Comparison of ENCODE assay signal across 12 cellular contexts in the genomic region with DNA sequence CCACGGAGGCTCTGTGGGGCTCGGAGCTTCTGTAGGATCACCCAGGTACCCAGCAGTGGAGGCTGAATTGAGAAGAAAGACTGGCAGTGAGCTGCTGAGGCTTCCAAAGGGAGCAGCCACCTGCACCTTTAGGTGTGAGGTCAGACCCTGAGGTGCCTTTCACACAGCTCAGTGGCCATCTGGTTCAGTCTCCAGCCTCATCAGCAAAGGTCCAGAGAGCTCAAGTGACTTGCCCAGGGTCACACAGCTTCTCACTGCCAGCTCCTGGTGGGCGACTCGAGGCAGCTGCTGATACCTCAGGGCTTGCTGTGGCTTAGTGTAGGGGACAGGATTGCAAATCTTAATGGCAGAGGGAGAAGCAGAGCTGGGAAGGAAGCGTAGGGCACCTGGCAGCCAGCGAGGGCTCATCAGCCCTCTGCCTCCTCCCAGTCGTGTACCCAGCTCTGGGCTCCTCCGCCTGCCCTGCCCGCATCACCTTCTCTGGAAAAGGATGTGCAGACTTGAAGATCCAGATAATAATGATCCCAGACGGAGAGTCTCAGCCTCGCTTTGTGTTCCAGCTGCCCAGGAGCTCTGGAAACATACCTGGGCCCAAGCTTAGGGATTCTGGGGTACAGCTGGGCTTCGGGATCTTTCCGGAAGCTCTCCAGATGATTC.
DNase-seq lines count a peak whose midpoint lies in the region; ATAC-seq and TF ChIP-seq lines count a peak whose summit lies in the region.
"Had no signal": no experiment of that assay in that cellular context is flagged by ENCODE, and none has a peak within 500 bp of the region (broad histone marks: within the 10 kb centered on the region; RNA-seq: fewer than 3 reads in every experiment).

No MANE protein-coding gene starts in this region.

- H3K4me1 ChIP-seq in KMS-11 (ENCODE audit: low read depth, poor library complexity, severe bottlenecking) (peaks cover 58% of the 10 kb centered on the region), body of pancreas (peaks cover 40% of the 10 kb centered on the region)

- peak overlapping the region; percentile 43 for H3K27ac Mint-ChIP-seq in stimulated activated effector memory CD8-positive, alpha-beta T cell treated with anti-CD3 and anti-CD28 coated beads, Interleukin-12 subunit alpha, Interleukin-12 subunit beta, amount 100 ng/mL, for 72 hours
- H3K27ac Mint-ChIP-seq: activated B cell treated with CpG ODN at 0.5 μM for 24 hours had no signal

- H3K27ac ChIP-seq in KMS-11 (no peak overlapping the region), body of pancreas (peak overlapping the region; percentile 78 to 93 (median 84))
- H3K27ac ChIP-seq: 22Rv1 had no signal

- peak overlapping the region; percentile 21 for H3K4me3 Mint-ChIP-seq in stimulated activated effector memory CD8-positive, alpha-beta T cell treated with anti-CD3 and anti-CD28 coated beads, Interleukin-12 subunit alpha, Interleukin-12 subunit beta, amount 100 ng/mL, for 72 hours
- H3K4me3 Mint-ChIP-seq: activated B cell treated with CpG ODN at 0.5 μM for 24 hours had no signal

- H3K4me3 ChIP-seq in KMS-11 (IDR thresholded peaks at IDR 0.05; ENCODE audit: insufficient read depth, low read depth, low read length) (no peak overlapping the region), body of pancreas (no peak overlapping the region)

- TF ChIP-seq CTCF in KMS-11 (conservative IDR thresholded peaks at IDR 0.05; ENCODE audit: low read depth, low read length): no peak
- no peak for TF ChIP-seq CTCF in body of pancreas (IDR thresholded peaks at IDR 0.05)

- ATAC-seq in body of pancreas (no peak), HG03095 (IDR thresholded peaks at IDR 0.05; ENCODE audit: unreplicated experiment) (no peak)
- ATAC-seq in stimulated activated effector memory CD8-positive, alpha-beta T cell treated with anti-CD3 and anti-CD28 coated beads, Interleukin-12 subunit alpha, Interleukin-12 subunit beta, amount 100 ng/mL, for 72 hours: no peak
- ATAC-seq: esophagus mucosa, SK-N-SH treated with all-trans-retinoic acid at 6 μM for 48 hours had no signal

- peak; percentile 83 for DNase-seq in DMS 273 (lab: John Stamatoyannopoulos, UW; ENCODE audit: unreplicated experiment)
- no peak for DNase-seq in DMS 273 treated with DMSO at 0.1 percent for 48 hours (lab: John Stamatoyannopoulos, UW)
- no peak for DNase-seq in body of pancreas
- DNase-seq in stimulated activated effector memory CD8-positive, alpha-beta T cell treated with anti-CD3 and anti-CD28 coated beads, Interleukin-12 subunit alpha, Interleukin-12 subunit beta, amount 100 ng/mL, for 72 hours (ENCODE audit: low spot score in 2 of 2): no peak
- DNase-seq in stimulated activated CD4-positive, alpha-beta T cell treated with anti-CD3 and anti-CD28 coated beads, Interleukin-2, amount 100 ng/mL, for 48 hours: no peak
- DNase-seq in NCI-H1694 treated with DMSO at 0.1 percent for 48 hours (lab: John Stamatoyannopoulos, UW): no peak

- no peak for TF ChIP-seq POLR2A in body of pancreas (IDR thresholded peaks at IDR 0.05)

- no peak overlapping the region for H3K9ac ChIP-seq in KMS-11

- no peaks in the 10 kb centered on the region for H3K36me3 Mint-ChIP-seq in stimulated activated effector memory CD8-positive, alpha-beta T cell treated with anti-CD3 and anti-CD28 coated beads, Interleukin-12 subunit alpha, Interleukin-12 subunit beta, amount 100 ng/mL, for 72 hours

- peak overlapping the region; percentile 47; the same call in 1 of the 2 replicates for H3K4me2 ChIP-seq in KMS-11

- H3K27me3 ChIP-seq in KMS-11 (ENCODE audit: insufficient read depth, low read depth): peaks cover 65% of the 10 kb centered on the region
- H3K27me3 ChIP-seq in body of pancreas: no peaks in the 10 kb centered on the region

- H3K79me2 ChIP-seq in KMS-11 (ENCODE audit: insufficient read depth, low read depth): no peaks in the 10 kb centered on the region

- H3K9me3 Mint-ChIP-seq in stimulated activated effector memory CD8-positive, alpha-beta T cell treated with anti-CD3 and anti-CD28 coated beads, Interleukin-12 subunit alpha, Interleukin-12 subunit beta, amount 100 ng/mL, for 72 hours: no peaks in the 10 kb centered on the region
- H3K9me3 Mint-ChIP-seq: activated B cell treated with CpG ODN at 0.5 μM for 24 hours had no signal

- intact Hi-C loops in body of pancreas (cut with DNase I): no loop called here

- no peak overlapping the region for H2AFZ ChIP-seq in KMS-11 (ENCODE audit: low read depth)

- H3K4me1 Mint-ChIP-seq in stimulated activated effector memory CD8-positive, alpha-beta T cell treated with anti-CD3 and anti-CD28 coated beads, Interleukin-12 subunit alpha, Interleukin-12 subunit beta, amount 100 ng/mL, for 72 hours: peaks cover 13% of the 10 kb centered on the region

- WGBS in body of pancreas, 2 donors: 79 to 80% methylated on average over 9 to 13 of the region's 13 CpGs

- H3K36me3 ChIP-seq in KMS-11 (ENCODE audit: insufficient read depth) (no peaks in the 10 kb centered on the region), body of pancreas (replicated peaks in 1 of 2; ENCODE audit: insufficient read depth in 1 of 2, low read depth in 2 of 2) (no peaks in the 10 kb centered on the region)

- no peaks in the 10 kb centered on the region for H3K9me3 ChIP-seq in body of pancreas

- H4K20me1 ChIP-seq in KMS-11 (ENCODE audit: insufficient read depth): no peaks in the 10 kb centered on the region
